In the genomic region with DNA sequence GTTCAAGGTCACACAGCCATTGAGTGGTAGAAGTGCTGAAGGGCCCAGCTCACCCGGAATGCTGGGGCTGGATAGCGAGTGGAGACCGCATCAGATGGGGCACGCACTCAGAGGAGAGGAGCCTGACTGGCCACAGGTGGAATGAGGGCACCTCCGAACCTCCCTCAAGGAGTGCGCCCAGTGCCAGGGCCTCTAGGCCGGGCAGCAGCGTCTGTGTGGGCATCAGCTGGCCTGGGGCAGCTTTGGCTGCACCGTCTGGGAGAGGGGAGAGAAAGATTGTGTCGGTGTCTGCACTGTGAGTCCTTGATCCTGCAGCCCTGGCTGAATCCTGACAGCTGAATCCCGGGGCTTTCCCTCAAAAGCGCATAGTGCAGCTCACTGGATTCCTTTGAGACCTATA, we compare ENCODE assay signal across 1 cellular context.
TF ChIP-seq lines count a peak whose summit lies in the region.

No MANE protein-coding gene starts in this region.

TF ChIP-seq in SK-N-SH, 30 proteins besides CTCF, POLR2A, EP300 and RAD21 (continued from another document):
- TF ChIP-seq, protein P1, sequence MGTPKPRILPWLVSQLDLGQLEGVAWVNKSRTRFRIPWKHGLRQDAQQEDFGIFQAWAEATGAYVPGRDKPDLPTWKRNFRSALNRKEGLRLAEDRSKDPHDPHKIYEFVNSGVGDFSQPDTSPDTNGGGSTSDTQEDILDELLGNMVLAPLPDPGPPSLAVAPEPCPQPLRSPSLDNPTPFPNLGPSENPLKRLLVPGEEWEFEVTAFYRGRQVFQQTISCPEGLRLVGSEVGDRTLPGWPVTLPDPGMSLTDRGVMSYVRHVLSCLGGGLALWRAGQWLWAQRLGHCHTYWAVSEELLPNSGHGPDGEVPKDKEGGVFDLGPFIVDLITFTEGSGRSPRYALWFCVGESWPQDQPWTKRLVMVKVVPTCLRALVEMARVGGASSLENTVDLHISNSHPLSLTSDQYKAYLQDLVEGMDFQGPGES (IDR thresholded peaks at IDR 0.05; ENCODE audit: low read depth, low read length), result no peak
- TF ChIP-seq, protein P2, sequence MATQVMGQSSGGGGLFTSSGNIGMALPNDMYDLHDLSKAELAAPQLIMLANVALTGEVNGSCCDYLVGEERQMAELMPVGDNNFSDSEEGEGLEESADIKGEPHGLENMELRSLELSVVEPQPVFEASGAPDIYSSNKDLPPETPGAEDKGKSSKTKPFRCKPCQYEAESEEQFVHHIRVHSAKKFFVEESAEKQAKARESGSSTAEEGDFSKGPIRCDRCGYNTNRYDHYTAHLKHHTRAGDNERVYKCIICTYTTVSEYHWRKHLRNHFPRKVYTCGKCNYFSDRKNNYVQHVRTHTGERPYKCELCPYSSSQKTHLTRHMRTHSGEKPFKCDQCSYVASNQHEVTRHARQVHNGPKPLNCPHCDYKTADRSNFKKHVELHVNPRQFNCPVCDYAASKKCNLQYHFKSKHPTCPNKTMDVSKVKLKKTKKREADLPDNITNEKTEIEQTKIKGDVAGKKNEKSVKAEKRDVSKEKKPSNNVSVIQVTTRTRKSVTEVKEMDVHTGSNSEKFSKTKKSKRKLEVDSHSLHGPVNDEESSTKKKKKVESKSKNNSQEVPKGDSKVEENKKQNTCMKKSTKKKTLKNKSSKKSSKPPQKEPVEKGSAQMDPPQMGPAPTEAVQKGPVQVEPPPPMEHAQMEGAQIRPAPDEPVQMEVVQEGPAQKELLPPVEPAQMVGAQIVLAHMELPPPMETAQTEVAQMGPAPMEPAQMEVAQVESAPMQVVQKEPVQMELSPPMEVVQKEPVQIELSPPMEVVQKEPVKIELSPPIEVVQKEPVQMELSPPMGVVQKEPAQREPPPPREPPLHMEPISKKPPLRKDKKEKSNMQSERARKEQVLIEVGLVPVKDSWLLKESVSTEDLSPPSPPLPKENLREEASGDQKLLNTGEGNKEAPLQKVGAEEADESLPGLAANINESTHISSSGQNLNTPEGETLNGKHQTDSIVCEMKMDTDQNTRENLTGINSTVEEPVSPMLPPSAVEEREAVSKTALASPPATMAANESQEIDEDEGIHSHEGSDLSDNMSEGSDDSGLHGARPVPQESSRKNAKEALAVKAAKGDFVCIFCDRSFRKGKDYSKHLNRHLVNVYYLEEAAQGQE (IDR thresholded peaks at IDR 0.05; ENCODE audit: low read depth, low read length), result no peak
- no peak for TF ChIP-seq FOSL2 (IDR thresholded peaks at IDR 0.05; ENCODE audit: borderline replicate concordance, low read depth)
